In the genomic region with DNA sequence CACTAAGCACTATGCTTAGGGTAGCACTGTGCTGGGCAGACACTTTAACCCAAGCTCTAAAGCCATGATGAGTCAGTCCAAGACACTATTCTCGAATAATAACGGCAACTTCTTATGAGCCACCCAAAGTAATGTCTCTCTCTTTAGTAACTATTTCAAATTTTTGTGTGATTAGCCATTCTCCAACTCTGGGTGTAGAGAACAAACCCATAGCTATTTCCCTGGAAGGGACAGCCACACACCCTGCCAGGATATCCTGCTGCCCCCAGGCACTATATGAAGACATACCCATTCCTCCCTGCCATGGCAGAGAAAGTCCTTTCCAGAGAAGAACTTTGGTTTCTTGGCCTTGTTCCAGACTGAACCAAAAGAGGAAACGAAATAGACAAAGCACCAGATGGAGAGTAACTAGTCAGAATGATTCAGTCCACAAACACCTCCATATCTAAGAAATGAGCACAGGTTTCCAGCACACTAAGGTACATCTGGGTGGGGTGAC, we compare ENCODE assay signal across 10 cellular contexts.
A peak's percentile ranks its signal among the peaks of the same experiment; 100 is the strongest.
DNase-seq lines count a peak whose midpoint lies in the region; ATAC-seq and TF ChIP-seq lines count a peak whose summit lies in the region.
"Had no signal": no experiment of that assay in that cellular context is flagged by ENCODE, and none has a peak within 500 bp of the region (broad histone marks: within the 10 kb centered on the region; RNA-seq: fewer than 3 reads in every experiment).

No MANE protein-coding gene starts in this region.

- H3F3A ChIP-seq in PC-9 (ENCODE audit: insufficient read depth, low read depth) (peaks cover 22% of the 10 kb centered on the region; the same call in 1 of the 2 replicates), GM23338 (replicated peaks; ENCODE audit: low read depth) (no peaks in the 10 kb centered on the region)

- no peaks in the 10 kb centered on the region for H3K4me1 Mint-ChIP-seq in stimulated activated naive B cell treated with anti-CD40 and anti-IgM and Interleukin-4, amounts not matched to agents 10 μg/mL and 1 μg/mL and 100 μg/mL, for 72 hours
- H3K4me1 Mint-ChIP-seq in GM23338: peaks cover 20% of the 10 kb centered on the region; the same call in 2 of the 3 replicates

- H3K4me1 ChIP-seq in PC-9 (replicated peaks; ENCODE audit: insufficient read depth): peaks cover 32% of the 10 kb centered on the region
- peaks cover 14% of the 10 kb centered on the region for H3K4me1 ChIP-seq in GM23338 (ENCODE audit: insufficient read depth)
- no peaks in the 10 kb centered on the region for H3K4me1 ChIP-seq in left lung

- CTCF ChIA-PET in PC-9 (lab: Charles Lee): interaction anchor here (1.0 kb wide), 2 partner anchors 18 to 23 kb away, joined by 3 to 4 read pairs; no protein-coding TSS in a partner anchor

- H3K4me3 ChIP-seq in PC-9 (no peak overlapping the region), GM23338 (no peak overlapping the region), left lung (no peak overlapping the region)

- H3K27me3 ChIP-seq in PC-9 (ENCODE audit: insufficient read depth, low read depth) (no peaks in the 10 kb centered on the region), GM23338 (ENCODE audit: insufficient read depth) (no peaks in the 10 kb centered on the region), left lung (no peaks in the 10 kb centered on the region)

- BruUV-seq in PC-9 (replicated peaks; lab: Mats Ljungman, UMichigan): no TSS peak

- H3K9me2 ChIP-seq in PC-9 (ENCODE audit: insufficient read depth) (no peaks in the 10 kb centered on the region), GM23338 (ENCODE audit: insufficient read depth) (peaks cover 13% of the 10 kb centered on the region)

- H3K36me3 Mint-ChIP-seq in stimulated activated naive B cell treated with anti-CD40 and anti-IgM and Interleukin-4, amounts not matched to agents 10 μg/mL and 1 μg/mL and 100 μg/mL, for 72 hours: no peaks in the 10 kb centered on the region
- no peaks in the 10 kb centered on the region for H3K36me3 Mint-ChIP-seq in GM23338 (ENCODE audit: low read depth)

- H3K4me2 ChIP-seq in PC-9: peak overlapping the region; percentile 44
- no peak overlapping the region for H3K4me2 ChIP-seq in GM23338

- H3K79me2 ChIP-seq in PC-9 (ENCODE audit: low read depth): no peaks in the 10 kb centered on the region
- no peaks in the 10 kb centered on the region for H3K79me2 ChIP-seq in GM23338 (replicated peaks; ENCODE audit: insufficient read depth)

- POLR2A ChIA-PET in PC-9 (lab: Charles Lee; ENCODE audit: unreplicated experiment): interaction anchor here (0.5 to 1.2 kb wide), 8 partner anchors 18 to 535 kb away, joined by 3 to 13 read pairs (median 4); partner anchors contain the start of gene THBS1

- intact Hi-C loops in PC-9 (cut with micrococcal nuclease; ENCODE audit: unreplicated experiment): loop anchor here (1.0 to 2.0 kb wide), 5 partner anchors 17 to 383 kb away; no protein-coding TSS in a partner anchor
- intact Hi-C loops in left lung (cut with DNase I): no loop called here

- peak overlapping the region; percentile 79 for H3K27ac ChIP-seq in PC-9
- H3K27ac ChIP-seq in epithelial cell of prostate: peak overlapping the region; percentile 95
- no peak overlapping the region for H3K27ac ChIP-seq in GM23338 (ENCODE audit: low read depth)
- H3K27ac ChIP-seq in left lung: no peak overlapping the region

- peaks cover 1 to 3% of the 10 kb centered on the region in 2 donors for H3K27me3 Mint-ChIP-seq in stimulated activated naive B cell treated with anti-CD40 and anti-IgM and Interleukin-4, amounts not matched to agents 10 μg/mL and 1 μg/mL and 100 μg/mL, for 72 hours
- H3K27me3 Mint-ChIP-seq in GM23338 (ENCODE audit: insufficient read depth, low read depth, poor library complexity): no peaks in the 10 kb centered on the region

- no peak overlapping the region for H3K27ac Mint-ChIP-seq in stimulated activated naive B cell treated with anti-CD40 and anti-IgM and Interleukin-4, amounts not matched to agents 10 μg/mL and 1 μg/mL and 100 μg/mL, for 72 hours
- no peak overlapping the region for H3K27ac Mint-ChIP-seq in GM23338
- H3K27ac Mint-ChIP-seq: stimulated activated naive CD8-positive, alpha-beta T cell treated with anti-CD3 and anti-CD28 coated beads, Interleukin-15, Interleukin-2, amounts not matched to agents 100 ng/mL and 50 ng/mL, for 24 hours had no signal

- peak; percentile 61 to 67 for ATAC-seq in stimulated activated naive B cell treated with anti-CD40 and anti-IgM and Interleukin-4, amounts not matched to agents 10 μg/mL and 1 μg/mL and 100 μg/mL, for 72 hours (replicated peaks)
- no peak for ATAC-seq in GM23338
- ATAC-seq in GM21737 (IDR thresholded peaks at IDR 0.05; ENCODE audit: unreplicated experiment): no peak
- no peak for ATAC-seq in left lung

- H4K20me1 ChIP-seq in PC-9 (ENCODE audit: insufficient read depth): no peaks in the 10 kb centered on the region
- no peaks in the 10 kb centered on the region for H4K20me1 ChIP-seq in GM23338 (replicated peaks; ENCODE audit: insufficient read depth)

- no peaks in the 10 kb centered on the region for H3K9me3 Mint-ChIP-seq in stimulated activated naive B cell treated with anti-CD40 and anti-IgM and Interleukin-4, amounts not matched to agents 10 μg/mL and 1 μg/mL and 100 μg/mL, for 72 hours
- no peaks in the 10 kb centered on the region for H3K9me3 Mint-ChIP-seq in GM23338
- H3K9me3 Mint-ChIP-seq: stimulated activated naive CD8-positive, alpha-beta T cell treated with anti-CD3 and anti-CD28 coated beads, Interleukin-15, Interleukin-2, amounts not matched to agents 100 ng/mL and 50 ng/mL, for 24 hours had no signal

- H3K9me3 ChIP-seq in PC-9 (ENCODE audit: insufficient read depth, low read depth): 0 out of 2 replicates have a peak, but pooled peaks cover 17% of the 10 kb centered on the region
- no peaks in the 10 kb centered on the region for H3K9me3 ChIP-seq in left lung

- H3K36me3 ChIP-seq in PC-9 (ENCODE audit: low read depth) (no peaks in the 10 kb centered on the region), GM23338 (ENCODE audit: insufficient read depth) (no peaks in the 10 kb centered on the region), left lung (no peaks in the 10 kb centered on the region)

- DNase-seq in H4 (ENCODE audit: low spot score) (peak; percentile 53), PC-9 (peak; percentile 86 to 97), epithelial cell of prostate (ENCODE audit: low read depth, low spot score) (peak; percentile 92), GM23338 (ENCODE audit: low spot score) (no peak), left lung (no peak)
- DNase-seq in stimulated activated naive B cell treated with anti-CD40 and anti-IgM and Interleukin-4, amounts not matched to agents 10 μg/mL and 1 μg/mL and 100 μg/mL, for 72 hours: no peak
- DNase-seq: central memory CD4-positive, alpha-beta T cell; NCI-H774 had no signal

- TF ChIP-seq CTCF in PC-9 (conservative IDR thresholded peaks at IDR 0.05) (no peak), GM23338 (conservative IDR thresholded peaks at IDR 0.05; ENCODE audit: low read depth in 2 of 2) (no peak), left lung (IDR thresholded peaks at IDR 0.05) (no peak)

- no peak overlapping the region for H3K4me3 Mint-ChIP-seq in stimulated activated naive B cell treated with anti-CD40 and anti-IgM and Interleukin-4, amounts not matched to agents 10 μg/mL and 1 μg/mL and 100 μg/mL, for 72 hours
- H3K4me3 Mint-ChIP-seq in GM23338: no peak overlapping the region
- H3K4me3 Mint-ChIP-seq: stimulated activated naive CD8-positive, alpha-beta T cell treated with anti-CD3 and anti-CD28 coated beads, Interleukin-15, Interleukin-2, amounts not matched to agents 100 ng/mL and 50 ng/mL, for 24 hours had no signal

- H2AFZ ChIP-seq in PC-9 (no peak overlapping the region), GM23338 (no peak overlapping the region)

TF ChIP-seq in GM23338, 12 proteins besides CTCF, POLR2A, EP300 and RAD21 (continues in another document):
- TF ChIP-seq EZH2phosphoT487 (IDR thresholded peaks at IDR 0.05; ENCODE audit: unreplicated experiment): no peak
- TF ChIP-seq NANOG (IDR thresholded peaks at IDR 0.05; ENCODE audit: borderline replicate concordance): no peak
- TF ChIP-seq ZNF331 (CRISPR knock-in tag; IDR thresholded peaks at IDR 0.05; ENCODE audit: low read depth): no peak

Comparison
In these comparisons a context has a peak if more than half of its experiments do, and no peak if none do; other contexts are left out.
1. DNase-seq: peak in H4 (single experiment), PC-9 (2 of 2) and epithelial cell of prostate (single experiment); none in stimulated activated naive B cell treated with anti-CD40 and anti-IgM and Interleukin-4, amounts not matched to agents 10 μg/mL and 1 μg/mL and 100 μg/mL, for 72 hours (single experiment), GM23338 (single experiment) and left lung (0 of 2).
2. H3K27ac ChIP-seq: peak in PC-9 (single experiment) and epithelial cell of prostate (single experiment); none in GM23338 (single experiment) and left lung (0 of 2).
3. ATAC-seq: peak in stimulated activated naive B cell treated with anti-CD40 and anti-IgM and Interleukin-4, amounts not matched to agents 10 μg/mL and 1 μg/mL and 100 μg/mL, for 72 hours (2 of 2); none in GM23338 (single experiment), GM21737 (single experiment) and left lung (single experiment).